Comparison of ENCODE assay signal across 1 cellular context in the genomic region with DNA sequence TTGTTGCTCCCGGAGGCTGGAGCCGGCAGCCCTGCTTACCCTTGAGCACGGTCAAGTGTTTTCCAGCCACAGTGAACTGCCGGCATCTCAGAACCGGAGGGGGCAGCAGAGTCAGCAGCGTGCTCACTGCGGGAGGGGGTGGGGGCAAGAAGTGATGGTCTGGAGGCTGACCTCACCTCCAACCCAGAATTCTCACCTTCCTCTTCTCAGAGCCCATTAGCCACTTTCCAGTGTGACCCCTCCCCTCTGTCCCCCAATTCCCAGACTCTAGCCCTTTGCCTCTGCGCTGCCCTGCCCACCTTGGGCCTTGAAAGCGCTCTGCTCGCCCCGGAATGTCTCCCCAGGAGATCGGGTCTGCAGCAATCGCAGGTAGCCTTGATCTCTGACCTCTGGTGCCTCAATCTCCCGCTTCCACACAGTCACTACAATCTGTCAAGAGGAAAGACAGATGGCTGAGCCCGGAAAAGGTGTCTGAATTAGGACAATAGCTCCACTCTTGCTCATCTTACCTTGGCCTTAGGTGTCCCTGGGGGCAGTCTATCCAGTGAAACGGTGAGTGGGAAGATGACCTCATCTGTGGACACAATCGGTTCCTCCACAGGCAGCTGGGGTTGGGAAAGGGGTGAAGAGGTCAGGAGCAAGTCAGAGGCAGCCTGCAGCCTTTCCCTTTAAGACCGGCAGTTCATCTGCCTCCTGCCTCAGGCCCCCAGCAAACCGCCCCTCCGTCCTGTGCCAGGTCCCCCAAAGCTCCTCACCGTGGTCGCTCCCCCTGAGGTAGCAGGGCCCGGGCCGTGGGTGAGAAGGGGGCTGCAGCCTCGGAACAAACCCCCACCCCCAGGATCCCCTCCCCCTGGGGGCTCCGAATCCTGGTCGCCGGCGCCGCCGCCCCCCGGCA.
A peak's percentile ranks its signal among the peaks of the same experiment; 100 is the strongest.
TF ChIP-seq lines count a peak whose summit lies in the region.

No MANE protein-coding gene starts in this region.

TF ChIP-seq in HepG2, 621 proteins besides CTCF, POLR2A, EP300 and RAD21 (continued from another document and continues in another):
- no peak for TF ChIP-seq ZNF883 (CRISPR knock-in tag; IDR thresholded peaks at IDR 0.05; ENCODE audit: not compliant biosample characterization)
- no peak for TF ChIP-seq ZNF674 (CRISPR knock-in tag; IDR thresholded peaks at IDR 0.05; ENCODE audit: low read depth)
- TF ChIP-seq, protein P1, sequence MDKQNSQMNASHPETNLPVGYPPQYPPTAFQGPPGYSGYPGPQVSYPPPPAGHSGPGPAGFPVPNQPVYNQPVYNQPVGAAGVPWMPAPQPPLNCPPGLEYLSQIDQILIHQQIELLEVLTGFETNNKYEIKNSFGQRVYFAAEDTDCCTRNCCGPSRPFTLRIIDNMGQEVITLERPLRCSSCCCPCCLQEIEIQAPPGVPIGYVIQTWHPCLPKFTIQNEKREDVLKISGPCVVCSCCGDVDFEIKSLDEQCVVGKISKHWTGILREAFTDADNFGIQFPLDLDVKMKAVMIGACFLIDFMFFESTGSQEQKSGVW (CRISPR knock-in tag; IDR thresholded peaks at IDR 0.05; ENCODE audit: borderline replicate concordance) = no peak
- TF ChIP-seq ZNF589 (CRISPR knock-in tag; conservative IDR thresholded peaks at IDR 0.05) = no peak
- no peak for TF ChIP-seq ZNF670 (CRISPR knock-in tag; IDR thresholded peaks at IDR 0.05; ENCODE audit: borderline replicate concordance)
- no peak for TF ChIP-seq ZNF737 (CRISPR knock-in tag; IDR thresholded peaks at IDR 0.05; ENCODE audit: borderline replicate concordance)
- TF ChIP-seq, protein P2, sequence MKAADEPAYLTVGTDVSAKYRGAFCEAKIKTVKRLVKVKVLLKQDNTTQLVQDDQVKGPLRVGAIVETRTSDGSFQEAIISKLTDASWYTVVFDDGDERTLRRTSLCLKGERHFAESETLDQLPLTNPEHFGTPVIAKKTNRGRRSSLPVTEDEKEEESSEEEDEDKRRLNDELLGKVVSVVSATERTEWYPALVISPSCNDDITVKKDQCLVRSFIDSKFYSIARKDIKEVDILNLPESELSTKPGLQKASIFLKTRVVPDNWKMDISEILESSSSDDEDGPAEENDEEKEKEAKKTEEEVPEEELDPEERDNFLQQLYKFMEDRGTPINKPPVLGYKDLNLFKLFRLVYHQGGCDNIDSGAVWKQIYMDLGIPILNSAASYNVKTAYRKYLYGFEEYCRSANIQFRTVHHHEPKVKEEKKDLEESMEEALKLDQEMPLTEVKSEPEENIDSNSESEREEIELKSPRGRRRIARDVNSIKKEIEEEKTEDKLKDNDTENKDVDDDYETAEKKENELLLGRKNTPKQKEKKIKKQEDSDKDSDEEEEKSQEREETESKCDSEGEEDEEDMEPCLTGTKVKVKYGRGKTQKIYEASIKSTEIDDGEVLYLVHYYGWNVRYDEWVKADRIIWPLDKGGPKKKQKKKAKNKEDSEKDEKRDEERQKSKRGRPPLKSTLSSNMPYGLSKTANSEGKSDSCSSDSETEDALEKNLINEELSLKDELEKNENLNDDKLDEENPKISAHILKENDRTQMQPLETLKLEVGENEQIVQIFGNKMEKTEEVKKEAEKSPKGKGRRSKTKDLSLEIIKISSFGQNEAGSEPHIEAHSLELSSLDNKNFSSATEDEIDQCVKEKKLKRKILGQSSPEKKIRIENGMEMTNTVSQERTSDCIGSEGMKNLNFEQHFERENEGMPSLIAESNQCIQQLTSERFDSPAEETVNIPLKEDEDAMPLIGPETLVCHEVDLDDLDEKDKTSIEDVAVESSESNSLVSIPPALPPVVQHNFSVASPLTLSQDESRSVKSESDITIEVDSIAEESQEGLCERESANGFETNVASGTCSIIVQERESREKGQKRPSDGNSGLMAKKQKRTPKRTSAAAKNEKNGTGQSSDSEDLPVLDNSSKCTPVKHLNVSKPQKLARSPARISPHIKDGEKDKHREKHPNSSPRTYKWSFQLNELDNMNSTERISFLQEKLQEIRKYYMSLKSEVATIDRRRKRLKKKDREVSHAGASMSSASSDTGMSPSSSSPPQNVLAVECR (CRISPR knock-in tag; IDR thresholded peaks at IDR 0.05; ENCODE audit: borderline replicate concordance) = no peak
- no peak for TF ChIP-seq DNMT1 (CRISPR knock-in tag; IDR thresholded peaks at IDR 0.05)
- TF ChIP-seq, protein P3, sequence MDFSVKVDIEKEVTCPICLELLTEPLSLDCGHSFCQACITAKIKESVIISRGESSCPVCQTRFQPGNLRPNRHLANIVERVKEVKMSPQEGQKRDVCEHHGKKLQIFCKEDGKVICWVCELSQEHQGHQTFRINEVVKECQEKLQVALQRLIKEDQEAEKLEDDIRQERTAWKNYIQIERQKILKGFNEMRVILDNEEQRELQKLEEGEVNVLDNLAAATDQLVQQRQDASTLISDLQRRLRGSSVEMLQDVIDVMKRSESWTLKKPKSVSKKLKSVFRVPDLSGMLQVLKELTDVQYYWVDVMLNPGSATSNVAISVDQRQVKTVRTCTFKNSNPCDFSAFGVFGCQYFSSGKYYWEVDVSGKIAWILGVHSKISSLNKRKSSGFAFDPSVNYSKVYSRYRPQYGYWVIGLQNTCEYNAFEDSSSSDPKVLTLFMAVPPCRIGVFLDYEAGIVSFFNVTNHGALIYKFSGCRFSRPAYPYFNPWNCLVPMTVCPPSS (IDR thresholded peaks at IDR 0.05) = no peak
- no peak for TF ChIP-seq ZNF75D (CRISPR knock-in tag; IDR thresholded peaks at IDR 0.05; ENCODE audit: borderline replicate concordance)
- TF ChIP-seq SNAPC2 (CRISPR knock-in tag; IDR thresholded peaks at IDR 0.05) = no peak
- no peak for TF ChIP-seq ZNF615 (CRISPR knock-in tag; IDR thresholded peaks at IDR 0.05; ENCODE audit: borderline replicate concordance)
- no peak for TF ChIP-seq RFX1 (IDR thresholded peaks at IDR 0.05)
- TF ChIP-seq NFKB2 (CRISPR knock-in tag; IDR thresholded peaks at IDR 0.05; ENCODE audit: borderline replicate concordance) = no peak
- TF ChIP-seq DBP (CRISPR knock-in tag; IDR thresholded peaks at IDR 0.05; ENCODE audit: not compliant biosample characterization) = no peak
- TF ChIP-seq ISL2 (CRISPR knock-in tag; IDR thresholded peaks at IDR 0.05) = no peak
- no peak for TF ChIP-seq ZBTB20 (CRISPR knock-in tag; IDR thresholded peaks at IDR 0.05; ENCODE audit: borderline replicate concordance, low read depth)
- TF ChIP-seq SALL1 (CRISPR knock-in tag; IDR thresholded peaks at IDR 0.05) = peak; percentile 38; the same call in 1 of the 2 replicates
- no peak for TF ChIP-seq ZNF256 (CRISPR knock-in tag; conservative IDR thresholded peaks at IDR 0.05)
- no peak for TF ChIP-seq FOXM1 (CRISPR knock-in tag; IDR thresholded peaks at IDR 0.05)
- TF ChIP-seq, protein P4, sequence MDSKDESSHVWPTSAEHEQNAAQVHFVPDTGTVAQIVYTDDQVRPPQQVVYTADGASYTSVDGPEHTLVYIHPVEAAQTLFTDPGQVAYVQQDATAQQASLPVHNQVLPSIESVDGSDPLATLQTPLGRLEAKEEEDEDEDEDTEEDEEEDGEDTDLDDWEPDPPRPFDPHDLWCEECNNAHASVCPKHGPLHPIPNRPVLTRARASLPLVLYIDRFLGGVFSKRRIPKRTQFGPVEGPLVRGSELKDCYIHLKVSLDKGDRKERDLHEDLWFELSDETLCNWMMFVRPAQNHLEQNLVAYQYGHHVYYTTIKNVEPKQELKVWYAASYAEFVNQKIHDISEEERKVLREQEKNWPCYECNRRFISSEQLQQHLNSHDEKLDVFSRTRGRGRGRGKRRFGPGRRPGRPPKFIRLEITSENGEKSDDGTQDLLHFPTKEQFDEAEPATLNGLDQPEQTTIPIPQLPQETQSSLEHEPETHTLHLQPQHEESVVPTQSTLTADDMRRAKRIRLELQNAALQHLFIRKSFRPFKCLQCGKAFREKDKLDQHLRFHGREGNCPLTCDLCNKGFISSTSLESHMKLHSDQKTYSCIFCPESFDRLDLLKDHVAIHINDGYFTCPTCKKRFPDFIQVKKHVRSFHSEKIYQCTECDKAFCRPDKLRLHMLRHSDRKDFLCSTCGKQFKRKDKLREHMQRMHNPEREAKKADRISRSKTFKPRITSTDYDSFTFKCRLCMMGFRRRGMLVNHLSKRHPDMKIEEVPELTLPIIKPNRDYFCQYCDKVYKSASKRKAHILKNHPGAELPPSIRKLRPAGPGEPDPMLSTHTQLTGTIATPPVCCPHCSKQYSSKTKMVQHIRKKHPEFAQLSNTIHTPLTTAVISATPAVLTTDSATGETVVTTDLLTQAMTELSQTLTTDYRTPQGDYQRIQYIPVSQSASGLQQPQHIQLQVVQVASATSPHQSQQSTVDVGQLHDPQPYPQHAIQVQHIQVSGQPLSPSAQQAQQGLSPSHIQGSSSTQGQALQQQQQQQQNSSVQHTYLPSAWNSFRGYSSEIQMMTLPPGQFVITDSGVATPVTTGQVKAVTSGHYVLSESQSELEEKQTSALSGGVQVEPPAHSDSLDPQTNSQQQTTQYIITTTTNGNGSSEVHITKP (CRISPR knock-in tag; IDR thresholded peaks at IDR 0.05; ENCODE audit: low read depth) = 0 out of 2 replicates have a peak, but pooled peaks have one; percentile 12
- TF ChIP-seq NR2F1 (CRISPR knock-in tag; IDR thresholded peaks at IDR 0.05) = peak; percentile 86 to 96
- no peak for TF ChIP-seq HDAC6 (IDR thresholded peaks at IDR 0.05; ENCODE audit: low read depth, low read length)
- peak in 1 of 2 experiments; percentile 52; a peak in 1 of 4 replicates for TF ChIP-seq ATF4 (CRISPR knock-in tag; IDR thresholded peaks at IDR 0.05)
- TF ChIP-seq ONECUT2 (CRISPR knock-in tag; IDR thresholded peaks at IDR 0.05) = no peak
- TF ChIP-seq, protein P5, sequence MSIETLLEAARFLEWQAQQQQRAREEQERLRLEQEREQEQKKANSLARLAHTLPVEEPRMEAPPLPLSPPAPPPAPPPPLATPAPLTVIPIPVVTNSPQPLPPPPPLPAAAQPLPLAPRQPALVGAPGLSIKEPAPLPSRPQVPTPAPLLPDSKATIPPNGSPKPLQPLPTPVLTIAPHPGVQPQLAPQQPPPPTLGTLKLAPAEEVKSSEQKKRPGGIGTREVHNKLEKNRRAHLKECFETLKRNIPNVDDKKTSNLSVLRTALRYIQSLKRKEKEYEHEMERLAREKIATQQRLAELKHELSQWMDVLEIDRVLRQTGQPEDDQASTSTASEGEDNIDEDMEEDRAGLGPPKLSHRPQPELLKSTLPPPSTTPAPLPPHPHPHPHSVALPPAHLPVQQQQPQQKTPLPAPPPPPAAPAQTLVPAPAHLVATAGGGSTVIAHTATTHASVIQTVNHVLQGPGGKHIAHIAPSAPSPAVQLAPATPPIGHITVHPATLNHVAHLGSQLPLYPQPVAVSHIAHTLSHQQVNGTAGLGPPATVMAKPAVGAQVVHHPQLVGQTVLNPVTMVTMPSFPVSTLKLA (IDR thresholded peaks at IDR 0.05) = no peak
- TF ChIP-seq RFXAP (CRISPR knock-in tag; IDR thresholded peaks at IDR 0.05; ENCODE audit: borderline replicate concordance) = 0 out of 2 replicates have a peak, but pooled peaks have one; percentile 20
- TF ChIP-seq DPF2 (CRISPR knock-in tag; IDR thresholded peaks at IDR 0.05; ENCODE audit: borderline replicate concordance, low read depth) = no peak
- no peak for TF ChIP-seq PAWR (CRISPR knock-in tag; IDR thresholded peaks at IDR 0.05; ENCODE audit: borderline replicate concordance)
- peak; percentile 30; the same call in 1 of the 2 replicates for TF ChIP-seq HHEX (CRISPR knock-in tag; IDR thresholded peaks at IDR 0.05)
- no peak for TF ChIP-seq ZNF513 (CRISPR knock-in tag; conservative IDR thresholded peaks at IDR 0.05)
- TF ChIP-seq MYC (CRISPR knock-in tag; IDR thresholded peaks at IDR 0.05; ENCODE audit: borderline replicate concordance) = peak; percentile 17; the same call in 1 of the 2 replicates
- TF ChIP-seq MAFF (IDR thresholded peaks at IDR 0.05; ENCODE audit: low read depth, low read length) = no peak
- TF ChIP-seq THRA (CRISPR knock-in tag; IDR thresholded peaks at IDR 0.05; ENCODE audit: borderline replicate concordance) = peak; percentile 91
- 0 out of 2 replicates have a peak, but pooled peaks have one; percentile 19 for TF ChIP-seq TAF1 (CRISPR knock-in tag; IDR thresholded peaks at IDR 0.05)
- TF ChIP-seq HMG20B (CRISPR knock-in tag; conservative IDR thresholded peaks at IDR 0.05) = 0 out of 2 replicates have a peak, but pooled peaks have one; percentile 40
- TF ChIP-seq ZNF451 (CRISPR knock-in tag; IDR thresholded peaks at IDR 0.05) = no peak
- no peak; the same call in 1 of the 2 replicates for TF ChIP-seq ZNF501 (CRISPR knock-in tag; IDR thresholded peaks at IDR 0.05)
- TF ChIP-seq KDM2A (CRISPR knock-in tag; IDR thresholded peaks at IDR 0.05; ENCODE audit: borderline replicate concordance, low read depth) = peak; percentile 53
- no peak for TF ChIP-seq SIN3B (IDR thresholded peaks at IDR 0.05; ENCODE audit: low read length)
- peak; percentile 28 for TF ChIP-seq XRCC5 (optimal IDR thresholded peaks at IDR 0.05; ENCODE audit: low read length)
- no peak for TF ChIP-seq ZNF230 (CRISPR knock-in tag; IDR thresholded peaks at IDR 0.05)
- 0 out of 2 replicates have a peak, but pooled peaks have one; percentile 6 for TF ChIP-seq CREB1 (IDR thresholded peaks at IDR 0.05)
- TF ChIP-seq CREB1 (CRISPR knock-in tag; IDR thresholded peaks at IDR 0.05) = no peak
- TF ChIP-seq ZNF724P (CRISPR knock-in tag; IDR thresholded peaks at IDR 0.05; ENCODE audit: borderline replicate concordance) = no peak
